Comparison of ENCODE assay signal across 11 cellular contexts in genomic region chr17:42010898-42011516, GRCh38. TPM values are rescaled to one million over a fixed set of nuclear protein-coding genes. Genes with fewer than 3 reads are reported as not detected.
A peak's percentile ranks its signal among the peaks of the same experiment; 100 is the strongest.
DNase-seq lines count a peak whose midpoint lies in the region.
"Had no signal": no experiment of that assay in that cellular context is flagged by ENCODE, and none has a peak within 500 bp of the region (broad histone marks: within the 10 kb centered on the region; RNA-seq: fewer than 3 reads in every experiment).

No MANE protein-coding gene starts in this region.

- in situ Hi-C loops in HAP-1 (cut with MboI; ENCODE audit: low sequenced_read_pairs): no loop called here

- DNase-seq in AG08396 (ENCODE audit: low spot score): peak; percentile 68
- DNase-seq in HAP-1 (ENCODE audit: low spot score in 2 of 2): peak; percentile 37 to 65
- DNase-seq in activated CD4-positive, alpha-beta memory T cell treated with anti-CD3 and anti-CD28 coated beads for 36 hours: no peak
- no peak for DNase-seq in GM19240 (ENCODE audit: insufficient read length, low spot score)
- no peak for DNase-seq in T1000 (lab: John Stamatoyannopoulos, UW)
- no peak for DNase-seq in effector CD8-positive, alpha-beta T cell (lab: John Stamatoyannopoulos, UW)
- no peak for DNase-seq in stimulated activated CD4-positive, alpha-beta T cell treated with anti-CD3 and anti-CD28 coated beads, Interleukin-2, amount 100 ng/mL, for 24 hours
- DNase-seq: GDM1, SHP77, thyroid gland had no signal

- intact Hi-C loops in activated CD4-positive, alpha-beta memory T cell treated with anti-CD3 and anti-CD28 coated beads for 36 hours (cut with micrococcal nuclease): loop anchor here (10.0 kb wide), 2 partner anchors 146 to 174 kb away; partner anchors contain the start of genes HCRT, KCNH4 and KLHL11

- no peaks in the 10 kb centered on the region for H3K27me3 Mint-ChIP-seq in activated CD4-positive, alpha-beta memory T cell treated with anti-CD3 and anti-CD28 coated beads for 36 hours

- H3K9me3 ChIP-seq in HAP-1 (no peaks in the 10 kb centered on the region), iPS-20b (ENCODE audit: insufficient read depth, low read depth, low read length) (no peaks in the 10 kb centered on the region)
- H3K9me3 ChIP-seq: thyroid gland had no signal

- CTCF ChIA-PET in activated CD4-positive, alpha-beta memory T cell treated with anti-CD3 and anti-CD28 coated beads for 36 hours (lab: Charles Lee): no interaction called here

- H3K4me1 ChIP-seq in HAP-1 (peaks cover 35% of the 10 kb centered on the region), iPS-20b (ENCODE audit: insufficient read depth, low read length) (peaks cover 27% of the 10 kb centered on the region)

- no peak overlapping the region for H3K4me3 Mint-ChIP-seq in activated CD4-positive, alpha-beta memory T cell treated with anti-CD3 and anti-CD28 coated beads for 36 hours

- peak overlapping the region; percentile 93 for H3K27ac ChIP-seq in iPS-20b (ENCODE audit: low read length)
- H3K27ac ChIP-seq: thyroid gland had no signal

- H3K27me3 ChIP-seq in HAP-1 (ENCODE audit: low read depth) (no peaks in the 10 kb centered on the region), iPS-20b (ENCODE audit: insufficient read depth, low read length) (no peaks in the 10 kb centered on the region)
- H3K27me3 ChIP-seq: thyroid gland had no signal

- peaks cover 56% of the 10 kb centered on the region for H3K4me1 Mint-ChIP-seq in activated CD4-positive, alpha-beta memory T cell treated with anti-CD3 and anti-CD28 coated beads for 36 hours (ENCODE audit: low read depth)

- H3K36me3 ChIP-seq in HAP-1 (replicated peaks) (peaks cover 22% of the 10 kb centered on the region; the same call in 1 of the 2 replicates), iPS-20b (ENCODE audit: insufficient read depth, low read depth, low read length) (peaks cover 13% of the 10 kb centered on the region; the same call in 1 of the 2 replicates)
- H3K36me3 ChIP-seq: thyroid gland had no signal

- peak overlapping the region; percentile 45 for H3K27ac Mint-ChIP-seq in activated CD4-positive, alpha-beta memory T cell treated with anti-CD3 and anti-CD28 coated beads for 36 hours

- POLR2A ChIA-PET in activated CD4-positive, alpha-beta memory T cell treated with anti-CD3 and anti-CD28 coated beads for 36 hours (lab: Charles Lee): no interaction called here

- H3K36me3 Mint-ChIP-seq in activated CD4-positive, alpha-beta memory T cell treated with anti-CD3 and anti-CD28 coated beads for 36 hours: peaks cover 17% of the 10 kb centered on the region

- H3K9me3 Mint-ChIP-seq in activated CD4-positive, alpha-beta memory T cell treated with anti-CD3 and anti-CD28 coated beads for 36 hours: no peaks in the 10 kb centered on the region

- no peak overlapping the region for H3K4me3 ChIP-seq in HAP-1
- no peak overlapping the region for H3K4me3 ChIP-seq in iPS-20b (ENCODE audit: low read length)
- H3K4me3 ChIP-seq: thyroid gland had no signal

- peak overlapping the region; percentile 75; the same call in 1 of the 2 replicates for H3K9ac ChIP-seq in iPS-20b (ENCODE audit: low read depth, low read length)

RNA-seq across cellular contexts. Expression of gene DNAJC7, which starts 6.2 kb away (rescaled TPM):
- total RNA-seq in activated CD4-positive, alpha-beta memory T cell treated with anti-CD3 and anti-CD28 coated beads for 36 hours: 10 to 100 TPM; 79.7 to 80.9 TPM

RNA-seq across cellular contexts. Expression of gene NKIRAS2, which starts 8.9 kb away (rescaled TPM):
- 10 to 100 TPM; 15.6 to 16.1 TPM for total RNA-seq in activated CD4-positive, alpha-beta memory T cell treated with anti-CD3 and anti-CD28 coated beads for 36 hours

RNA-seq across cellular contexts. Expression of gene C17orf113, which starts 39.4 kb away (rescaled TPM):
- under 1 TPM; 0.15 to 0.26 TPM for total RNA-seq in activated CD4-positive, alpha-beta memory T cell treated with anti-CD3 and anti-CD28 coated beads for 36 hours

RNA-seq across cellular contexts. Expression of gene CNP, which starts 44.4 kb away (rescaled TPM):
- 10 to 100 TPM; 66.6 to 68.0 TPM for total RNA-seq in activated CD4-positive, alpha-beta memory T cell treated with anti-CD3 and anti-CD28 coated beads for 36 hours

Comparison
In these comparisons a context has a peak if more than half of its experiments do, and no peak if none do; other contexts are left out.
1. DNase-seq: peak in AG08396 (single experiment) and HAP-1 (2 of 2); none in activated CD4-positive, alpha-beta memory T cell treated with anti-CD3 and anti-CD28 coated beads for 36 hours (single experiment), GM19240 (single experiment), T1000 (single experiment), effector CD8-positive, alpha-beta T cell (single experiment) and stimulated activated CD4-positive, alpha-beta T cell treated with anti-CD3 and anti-CD28 coated beads, Interleukin-2, amount 100 ng/mL, for 24 hours (0 of 2).